ENCODE assay signal across 20 cellular contexts in genomic region chr15:43520138-43520537, GRCh38. TPM values are rescaled to one million over a fixed set of nuclear protein-coding genes. Genes with fewer than 3 reads are reported as not detected.
A peak's percentile ranks its signal among the peaks of the same experiment; 100 is the strongest.
DNase-seq lines count a peak whose midpoint lies in the region; ATAC-seq, FAIRE-seq and TF ChIP-seq lines count a peak whose summit lies in the region.
"Had no signal": no experiment of that assay in that cellular context is flagged by ENCODE, and none has a peak within 500 bp of the region (broad histone marks: within the 10 kb centered on the region; RNA-seq: fewer than 3 reads in every experiment).

No MANE protein-coding gene starts in this region.

- H4K91ac ChIP-seq in H1 (replicated peaks; ENCODE audit: insufficient read length, low read length) = peak overlapping the region; percentile 32

- H2BK120ac ChIP-seq in H1 (replicated peaks; ENCODE audit: low read depth, low read length) = no peak overlapping the region

- H3F3A ChIP-seq in neural progenitor cell (ENCODE audit: low read depth) = peaks cover 17% of the 10 kb centered on the region

- no peak overlapping the region for H2BK12ac ChIP-seq in H1 (ENCODE audit: low read depth, low read length)

- no peak overlapping the region for H3K4me3 ChIP-seq in right atrium auricular region
- no peak overlapping the region for H3K4me3 ChIP-seq in H1 (ENCODE audit: extremely low read depth in 1 of 4, insufficient read depth in 2 of 4, low read depth in 3 of 4, low read length in 4 of 4)
- no peak overlapping the region for H3K4me3 ChIP-seq in neural progenitor cell
- H3K4me3 ChIP-seq: PC-9 had no signal

- 100% methylated on average over 2 of the region's 2 CpGs; no CpG with 5 or more reads in 1 of the 2 experiments for WGBS in H1 (ENCODE audit: extremely low coverage in 1 of 2, insufficient coverage in 1 of 2, insufficient read length in 1 of 2, insufficient replicate concordance in 2 of 2, low coverage in 1 of 2, low lambda C conversion rate in 2 of 2, missing lambda C conversion rate in 1 of 2), 2 experiments

- TF ChIP-seq EP300 in H1 (IDR thresholded peaks at IDR 0.05; ENCODE audit: borderline replicate concordance in 1 of 2, low read depth in 2 of 2, low read length in 2 of 2) = no peak

- ATAC-seq in left cardiac atrium (no peak), omental fat pad (ENCODE audit: low FRiP score) (no peak)

- H3K4me2 ChIP-seq in H1 (ENCODE audit: insufficient read depth in 1 of 2, low read depth in 2 of 2, low read length in 2 of 2) (no peak overlapping the region), neural progenitor cell (peak overlapping the region; percentile 82)
- H3K4me2 ChIP-seq: PC-9 had no signal

- peak overlapping the region; percentile 91 for H3K4me3 Mint-ChIP-seq in neural progenitor cell
- H3K4me3 Mint-ChIP-seq: B cell; CD4-positive, alpha-beta memory T cell had no signal

- no peak overlapping the region for H3K4ac ChIP-seq in H1 (replicated peaks; ENCODE audit: insufficient read length, low read depth, low read length)

- peaks cover 47% of the 10 kb centered on the region for H3K4me1 Mint-ChIP-seq in neural progenitor cell

- TF ChIP-seq POLR2A in H1 (IDR thresholded peaks at IDR 0.05; ENCODE audit: control extremely low read depth in 1 of 2, low read depth in 2 of 2, low read length in 2 of 2) = no peak

- no peak overlapping the region for H2BK5ac ChIP-seq in H1 (ENCODE audit: low read depth, low read length)

- no peak for FAIRE-seq in H1 (lab: Jason Lieb, UNC)

- H3K9ac ChIP-seq in H1 (replicated peaks in 1 of 4; ENCODE audit: extremely low read depth in 1 of 4, low read depth in 3 of 4, low read length in 3 of 4) = no peak overlapping the region
- H3K9ac ChIP-seq in neural progenitor cell = no peak overlapping the region
- H3K9ac ChIP-seq: GM23248 had no signal

- H3K9me3 ChIP-seq in right atrium auricular region = no peaks in the 10 kb centered on the region
- H3K9me3 ChIP-seq in H1 (ENCODE audit: insufficient read depth in 2 of 2, low read depth in 1 of 2, low read length in 1 of 2) = no peaks in the 10 kb centered on the region
- H3K9me3 ChIP-seq in neural progenitor cell (ENCODE audit: low read depth) = no peaks in the 10 kb centered on the region

- no peak overlapping the region for H3K56ac ChIP-seq in H1 (replicated peaks; ENCODE audit: insufficient read length, low read depth, low read length)

- H2BK20ac ChIP-seq in H1 (ENCODE audit: low read length) = no peak overlapping the region

- H3K23ac ChIP-seq in H1 (ENCODE audit: insufficient read length) = no peak overlapping the region

- H4K5ac ChIP-seq in H1 (ENCODE audit: insufficient read length, low read depth, low read length) = no peak overlapping the region

- no peaks in the 10 kb centered on the region for H3K79me1 ChIP-seq in H1 (ENCODE audit: low read depth, low read length)

- H2AFZ ChIP-seq in H1 (ENCODE audit: low read length) = no peak overlapping the region
- H2AFZ ChIP-seq in neural progenitor cell (replicated peaks) = no peak overlapping the region
- H2AFZ ChIP-seq: GM23248, PC-9 had no signal

- peaks cover 4% of the 10 kb centered on the region for H3K27me3 Mint-ChIP-seq in neural progenitor cell (ENCODE audit: insufficient read depth, low read depth)

- H3K79me2 ChIP-seq in H1 (ENCODE audit: control insufficient read depth in 1 of 2, insufficient read depth in 2 of 2, low read length in 2 of 2) (no peaks in the 10 kb centered on the region), neural progenitor cell (ENCODE audit: low read depth) (no peaks in the 10 kb centered on the region)

- H3K23me2 ChIP-seq in H1 (ENCODE audit: low read depth, low read length) = peaks cover 15% of the 10 kb centered on the region; the same call in 1 of the 2 replicates

- TF ChIP-seq CTCF in right atrium auricular region (IDR thresholded peaks at IDR 0.05) (no peak), H1 (IDR thresholded peaks at IDR 0.05; ENCODE audit: control extremely low read depth in 1 of 3, insufficient read depth in 1 of 3, low read depth in 1 of 3, low read length in 3 of 3) (no peak), neural progenitor cell (IDR thresholded peaks at IDR 0.05) (no peak), omental fat pad (IDR thresholded peaks at IDR 0.05) (no peak)

- peaks cover 48% of the 10 kb centered on the region for H3K36me3 ChIP-seq in right atrium auricular region
- H3K36me3 ChIP-seq in H1 (ENCODE audit: control insufficient read depth in 2 of 4, insufficient read depth in 4 of 4, low read length in 3 of 4) = no peaks in the 10 kb centered on the region
- H3K36me3 ChIP-seq in neural progenitor cell = no peaks in the 10 kb centered on the region

- H3K9me3 Mint-ChIP-seq in neural progenitor cell = peaks cover 5% of the 10 kb centered on the region

- no peak overlapping the region for H3K27ac ChIP-seq in right atrium auricular region
- no peak overlapping the region for H3K27ac ChIP-seq in H1 (ENCODE audit: low read depth, low read length)
- H3K27ac ChIP-seq in neural progenitor cell = no peak overlapping the region
- H3K27ac ChIP-seq: 22Rv1, GM23248, PC-9 had no signal

- H4K8ac ChIP-seq in H1 (ENCODE audit: extremely low read depth, insufficient read depth, low read length) = no peak overlapping the region

- H4K20me1 ChIP-seq in H1 (replicated peaks in 1 of 2; ENCODE audit: control insufficient read depth in 1 of 2, insufficient read depth in 2 of 2, low read length in 2 of 2) (no peaks in the 10 kb centered on the region), neural progenitor cell (ENCODE audit: low read depth) (no peaks in the 10 kb centered on the region)

- H3K27me3 ChIP-seq in right atrium auricular region (no peaks in the 10 kb centered on the region), H1 (replicated peaks in 1 of 4; ENCODE audit: control insufficient read depth in 3 of 4, extremely low read depth in 1 of 4, insufficient read depth in 3 of 4, low read length in 3 of 4) (peaks cover 0 to 33% (median 25%) of the 10 kb centered on the region in 4 experiments; a peak in 6 of 7 replicates), neural progenitor cell (no peaks in the 10 kb centered on the region)

- H2BK15ac ChIP-seq in H1 (ENCODE audit: low read length) = no peak overlapping the region

- peaks cover 0 to 38% of the 10 kb centered on the region in 2 donors for H3K4me1 ChIP-seq in right atrium auricular region
- H3K4me1 ChIP-seq in H1 (replicated peaks in 1 of 4; ENCODE audit: control insufficient read depth in 3 of 4, insufficient read depth in 4 of 4, low read length in 3 of 4) = peaks cover 7 to 21% (median 11%) of the 10 kb centered on the region in 4 experiments; a peak in 6 of 7 replicates
- peaks cover 37% of the 10 kb centered on the region for H3K4me1 ChIP-seq in neural progenitor cell

- H3K27ac Mint-ChIP-seq in neural progenitor cell = no peak overlapping the region
- H3K27ac Mint-ChIP-seq: B cell had no signal

- DNase-seq in right atrium auricular region (ENCODE audit: low spot score) (peak; percentile 38), left cardiac atrium (no peak), H1 (ENCODE audit: low read depth in 1 of 2, low spot score in 2 of 2) (no peak), neural progenitor cell (ENCODE audit: low spot score) (no peak), DMS153 (lab: John Stamatoyannopoulos, UW) (no peak), omental fat pad (ENCODE audit: low spot score) (no peak), germinal center (ENCODE audit: low spot score) (no peak)
- no peak for DNase-seq in activated CD4-positive, alpha-beta T cell treated with anti-CD3 and anti-CD28 coated beads, Interleukin-2, amount 50 U/mL, for 48 hours
- DNase-seq: Calu3; CD4-positive, alpha-beta memory T cell; GM23248; KG1; NCI-H1048; NCI-H146; NCI-H2081; NCI-H510A; NCI-H774; PC-9 had no signal

- POLR2A ChIA-PET in H1 (lab: Charles Lee; ENCODE audit: partially characterized antibody) = interaction anchor here (2.3 kb wide), 1 partner anchor 10 kb away, joined by 8 read pairs; no protein-coding TSS in a partner anchor

- intact Hi-C loops in left cardiac atrium (cut with DNase I) = no loop called here

- CTCF ChIA-PET in H1 (lab: Charles Lee; ENCODE audit: partially characterized antibody) = interaction anchor here (0.7 kb wide), 1 partner anchor 11 kb away, joined by 3 read pairs; no protein-coding TSS in a partner anchor

- H3K14ac ChIP-seq in H1 (ENCODE audit: insufficient read length) = no peak overlapping the region

- no peak overlapping the region for H2AK5ac ChIP-seq in H1 (ENCODE audit: low read depth, low read length)

- no peak overlapping the region for H3K18ac ChIP-seq in H1 (ENCODE audit: extremely low read depth, low read length)

- peaks cover 45% of the 10 kb centered on the region for H3K36me3 Mint-ChIP-seq in neural progenitor cell

- TF ChIP-seq RAD21 in H1 (IDR thresholded peaks at IDR 0.05 in 1 of 2, conservative IDR thresholded peaks at IDR 0.05 in 1 of 2; ENCODE audit: low read depth in 2 of 2, low read length in 2 of 2) = no peak

RNA-seq across cellular contexts. Expression of gene MAP1A, which starts 2.7 kb away (rescaled TPM):
- total RNA-seq in right atrium auricular region (10 to 100 TPM; 39.3 to 52.7 TPM), left cardiac atrium (10 to 100 TPM; 23.8 to 24.5 TPM), neural progenitor cell (ENCODE audit: low replicate concordance) (4.0 and 8.2 TPM in 2 replicates), omental fat pad (10 to 100 TPM in 1 of 4 donors, 1 to 10 TPM in 3; 2.5 to 10.9 (median 5.3) TPM)
- total RNA-seq in H1 (2021; fragmentation: NEBNext Ultra II Directional; extraction: Animal tissue kit (Norgen Biotek cat#: 25700)) = 2.4 and 3.4 TPM in 2 replicates
- polyA plus RNA-seq in H1 (2011; rRNA removed) = 0.57 and 0.80 TPM in 2 replicates
- 0.37 TPM for polyA plus RNA-seq in H1 (2011; cell fraction: cytosol; rRNA removed)
- 1.2 TPM for polyA plus RNA-seq in H1 (2011; cell fraction: nucleus; rRNA removed)
- polyA plus RNA-seq in H1 (2012, experiment 1 of 2) = 2.0 to 2.3 TPM (median 2.2 TPM) in 4 replicates
- polyA plus RNA-seq in H1 (2012, experiment 2 of 2) = 0.56 TPM
- polyA plus RNA-seq in H1 (2013, experiment 1 of 2) = 0.53 TPM
- 0.42 TPM for polyA plus RNA-seq in H1 (2013, experiment 2 of 2)
- polyA minus RNA-seq in H1 (2011; rRNA and poly(A)+ RNA removed) = 3.9 and 6.0 TPM in 2 replicates
- 2.5 TPM for polyA minus RNA-seq in H1 (2011; cell fraction: cytosol; rRNA and poly(A)+ RNA removed)
- 2.4 TPM for polyA minus RNA-seq in H1 (2011; cell fraction: nucleus; rRNA and poly(A)+ RNA removed)

RNA-seq across cellular contexts. Expression of gene TP53BP1, which starts 27.2 kb away (rescaled TPM):
- total RNA-seq in right atrium auricular region = 10 to 100 TPM; 23.1 to 34.2 TPM
- 10 to 100 TPM; 30.1 to 33.5 TPM for total RNA-seq in left cardiac atrium
- 63.6 and 68.5 TPM in 2 replicates for total RNA-seq in H1 (2021; fragmentation: NEBNext Ultra II Directional; extraction: Animal tissue kit (Norgen Biotek cat#: 25700))
- polyA plus RNA-seq in H1 (2011; rRNA removed) = 24.8 and 34.1 TPM in 2 replicates
- 49.1 TPM for polyA plus RNA-seq in H1 (2011; cell fraction: cytosol; rRNA removed)
- 85.7 TPM for polyA plus RNA-seq in H1 (2011; cell fraction: nucleus; rRNA removed)
- polyA plus RNA-seq in H1 (2012, experiment 1 of 2) = 55.5 to 63.8 TPM (median 58.5 TPM) in 4 replicates
- 2.5 TPM for polyA plus RNA-seq in H1 (2012, experiment 2 of 2)
- 23.1 TPM for polyA plus RNA-seq in H1 (2013, experiment 1 of 2)
- polyA plus RNA-seq in H1 (2013, experiment 2 of 2) = 20.2 TPM
- polyA minus RNA-seq in H1 (2011; rRNA and poly(A)+ RNA removed) = 129 and 168 TPM in 2 replicates
- polyA minus RNA-seq in H1 (2011; cell fraction: cytosol; rRNA and poly(A)+ RNA removed) = 50.2 TPM
- 116 TPM for polyA minus RNA-seq in H1 (2011; cell fraction: nucleus; rRNA and poly(A)+ RNA removed)
- 66.5 and 73.5 TPM in 2 replicates for total RNA-seq in neural progenitor cell (ENCODE audit: low replicate concordance)
- 10 to 100 TPM; 23.2 to 52.8 (median 39.2) TPM for total RNA-seq in omental fat pad
